In the genomic region with DNA sequence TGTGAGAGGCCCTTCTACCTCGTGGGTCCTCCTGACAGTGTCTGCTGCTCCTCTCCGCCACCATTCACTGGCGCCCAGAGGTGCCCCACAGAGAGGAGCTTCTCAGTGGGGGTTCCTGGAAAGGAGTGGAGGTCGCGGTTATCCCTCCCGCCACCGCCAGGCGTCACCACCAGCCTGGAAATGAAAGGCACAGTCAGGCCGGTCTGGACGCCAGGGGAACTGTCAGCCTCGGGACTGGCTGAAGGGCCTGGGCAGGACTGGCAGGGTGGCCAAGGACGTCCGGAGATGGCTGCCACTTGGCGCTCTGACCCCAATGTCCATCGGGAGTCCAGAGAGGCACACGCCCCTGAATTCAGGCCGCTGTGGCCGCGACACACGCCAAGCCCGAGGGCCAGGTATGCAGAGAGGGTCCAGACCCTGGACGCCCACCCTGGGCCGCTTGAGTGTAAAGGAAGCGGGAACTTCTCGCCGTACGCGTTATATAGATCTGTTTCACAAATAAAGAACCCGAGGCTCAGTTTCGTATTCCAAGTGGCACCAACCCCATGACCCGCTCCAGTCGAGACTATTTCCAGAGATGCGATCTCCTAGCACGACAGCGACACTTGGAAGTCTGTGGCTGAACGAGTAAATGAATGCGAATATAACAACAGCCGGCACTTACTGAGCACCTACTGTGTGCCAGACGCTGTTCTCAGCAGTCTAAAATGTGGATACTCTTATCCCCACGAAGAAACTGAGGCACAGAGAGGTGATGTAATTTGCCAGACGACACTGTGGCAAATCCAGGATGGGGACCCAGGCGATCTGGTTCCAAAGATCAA, we compare ENCODE assay signal across 2 cellular contexts.
A peak's percentile ranks its signal among the peaks of the same experiment; 100 is the strongest.
TF ChIP-seq lines count a peak whose summit lies in the region.

No MANE protein-coding gene starts in this region.

TF ChIP-seq in HEK293, 187 proteins besides CTCF, POLR2A, EP300 and RAD21 (continued from another document):
- TF ChIP-seq, protein P1, sequence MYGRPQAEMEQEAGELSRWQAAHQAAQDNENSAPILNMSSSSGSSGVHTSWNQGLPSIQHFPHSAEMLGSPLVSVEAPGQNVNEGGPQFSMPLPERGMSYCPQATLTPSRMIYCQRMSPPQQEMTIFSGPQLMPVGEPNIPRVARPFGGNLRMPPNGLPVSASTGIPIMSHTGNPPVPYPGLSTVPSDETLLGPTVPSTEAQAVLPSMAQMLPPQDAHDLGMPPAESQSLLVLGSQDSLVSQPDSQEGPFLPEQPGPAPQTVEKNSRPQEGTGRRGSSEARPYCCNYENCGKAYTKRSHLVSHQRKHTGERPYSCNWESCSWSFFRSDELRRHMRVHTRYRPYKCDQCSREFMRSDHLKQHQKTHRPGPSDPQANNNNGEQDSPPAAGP (tag by site-specific recombination; IDR thresholded peaks at IDR 0.05), result 0 out of 2 replicates have a peak, but pooled peaks have one; percentile 54
- TF ChIP-seq ZNF391 (tag by site-specific recombination; IDR thresholded peaks at IDR 0.05; ENCODE audit: borderline replicate concordance, low read depth) (0 out of 2 replicates have a peak, but pooled peaks have one; percentile 25), ZBTB8A (tag by site-specific recombination; IDR thresholded peaks at IDR 0.05) (peak; percentile 63), BCL11A (tag by site-specific recombination; IDR thresholded peaks at IDR 0.05; ENCODE audit: low read depth) (0 out of 2 replicates have a peak, but pooled peaks have one; percentile 32)

TF ChIP-seq in HepG2, 621 proteins besides CTCF, POLR2A, EP300 and RAD21 (continued from another document and continues in another):
- TF ChIP-seq ZSCAN21 (CRISPR knock-in tag; IDR thresholded peaks at IDR 0.05; ENCODE audit: borderline replicate concordance), result peak; percentile 29; the same call in 1 of the 2 replicates
- TF ChIP-seq, protein P2, sequence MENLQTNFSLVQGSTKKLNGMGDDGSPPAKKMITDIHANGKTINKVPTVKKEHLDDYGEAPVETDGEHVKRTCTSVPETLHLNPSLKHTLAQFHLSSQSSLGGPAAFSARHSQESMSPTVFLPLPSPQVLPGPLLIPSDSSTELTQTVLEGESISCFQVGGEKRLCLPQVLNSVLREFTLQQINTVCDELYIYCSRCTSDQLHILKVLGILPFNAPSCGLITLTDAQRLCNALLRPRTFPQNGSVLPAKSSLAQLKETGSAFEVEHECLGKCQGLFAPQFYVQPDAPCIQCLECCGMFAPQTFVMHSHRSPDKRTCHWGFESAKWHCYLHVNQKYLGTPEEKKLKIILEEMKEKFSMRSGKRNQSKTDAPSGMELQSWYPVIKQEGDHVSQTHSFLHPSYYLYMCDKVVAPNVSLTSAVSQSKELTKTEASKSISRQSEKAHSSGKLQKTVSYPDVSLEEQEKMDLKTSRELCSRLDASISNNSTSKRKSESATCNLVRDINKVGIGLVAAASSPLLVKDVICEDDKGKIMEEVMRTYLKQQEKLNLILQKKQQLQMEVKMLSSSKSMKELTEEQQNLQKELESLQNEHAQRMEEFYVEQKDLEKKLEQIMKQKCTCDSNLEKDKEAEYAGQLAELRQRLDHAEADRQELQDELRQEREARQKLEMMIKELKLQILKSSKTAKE (CRISPR knock-in tag; IDR thresholded peaks at IDR 0.05; ENCODE audit: borderline replicate concordance), result peak; percentile 33; the same call in 1 of the 2 replicates
- no peak for TF ChIP-seq SRF (IDR thresholded peaks at IDR 0.05; ENCODE audit: low read depth, low read length)
- TF ChIP-seq, protein P3, sequence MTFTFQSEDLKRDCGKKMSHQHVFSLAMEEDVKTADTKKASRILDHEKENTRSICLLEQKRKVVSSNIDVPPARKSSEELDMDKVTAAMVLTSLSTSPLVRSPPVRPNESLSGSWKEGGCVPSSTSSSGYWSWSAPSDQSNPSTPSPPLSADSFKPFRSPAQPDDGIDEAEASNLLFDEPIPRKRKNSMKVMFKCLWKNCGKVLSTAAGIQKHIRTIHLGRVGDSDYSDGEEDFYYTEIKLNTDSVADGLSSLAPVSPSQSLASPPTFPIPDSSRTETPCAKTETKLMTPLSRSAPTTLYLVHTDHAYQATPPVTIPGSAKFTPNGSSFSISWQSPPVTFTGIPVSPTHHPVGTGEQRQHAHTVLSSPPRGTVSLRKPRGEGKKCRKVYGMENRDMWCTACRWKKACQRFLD (CRISPR knock-in tag; IDR thresholded peaks at IDR 0.05; ENCODE audit: borderline replicate concordance), result 0 out of 2 replicates have a peak, but pooled peaks have one; percentile 45
- no peak for TF ChIP-seq HMG20B (CRISPR knock-in tag; conservative IDR thresholded peaks at IDR 0.05)
- 0 out of 2 replicates have a peak, but pooled peaks have one; percentile 56 for TF ChIP-seq ZNF34 (CRISPR knock-in tag; IDR thresholded peaks at IDR 0.05; ENCODE audit: borderline replicate concordance)
- TF ChIP-seq ZBTB7A (CRISPR knock-in tag; IDR thresholded peaks at IDR 0.05), result peak; percentile 81; the same call in 1 of the 2 replicates
- TF ChIP-seq, protein P4, sequence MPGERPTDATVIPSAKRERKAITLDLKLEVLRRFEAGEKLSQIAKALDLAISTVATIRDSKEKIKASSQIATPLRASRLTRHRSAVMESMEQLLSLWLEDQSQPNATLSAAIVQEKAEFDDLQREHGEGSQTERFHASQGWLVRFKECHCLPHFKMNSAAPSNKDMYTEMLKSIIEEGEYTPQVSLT (CRISPR knock-in tag; IDR thresholded peaks at IDR 0.05; ENCODE audit: borderline replicate concordance, low read depth), result 0 out of 2 replicates have a peak, but pooled peaks have one; percentile 77
- TF ChIP-seq FOXC1 (CRISPR knock-in tag; IDR thresholded peaks at IDR 0.05; ENCODE audit: borderline replicate concordance), result peak; percentile 90; the same call in 1 of the 2 replicates
- TF ChIP-seq ZNF230 (CRISPR knock-in tag; IDR thresholded peaks at IDR 0.05), result peak; percentile 77; the same call in 1 of the 2 replicates
- TF ChIP-seq, protein P5, sequence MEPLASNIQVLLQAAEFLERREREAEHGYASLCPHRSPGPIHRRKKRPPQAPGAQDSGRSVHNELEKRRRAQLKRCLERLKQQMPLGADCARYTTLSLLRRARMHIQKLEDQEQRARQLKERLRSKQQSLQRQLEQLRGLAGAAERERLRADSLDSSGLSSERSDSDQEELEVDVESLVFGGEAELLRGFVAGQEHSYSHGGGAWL (CRISPR knock-in tag; IDR thresholded peaks at IDR 0.05), result peak; percentile 64; the same call in 1 of the 2 replicates
- TF ChIP-seq SOX5 (CRISPR knock-in tag; IDR thresholded peaks at IDR 0.05; ENCODE audit: borderline replicate concordance), result peak; percentile 56; the same call in 1 of the 2 replicates
- peak in 1 of 2 experiments; percentile 56; a peak in 1 of 4 replicates for TF ChIP-seq KLF16 (CRISPR knock-in tag; IDR thresholded peaks at IDR 0.05)
- TF ChIP-seq ZNF781 (CRISPR knock-in tag; IDR thresholded peaks at IDR 0.05; ENCODE audit: borderline replicate concordance, not compliant biosample characterization), result peak; percentile 83
- TF ChIP-seq, protein P6, sequence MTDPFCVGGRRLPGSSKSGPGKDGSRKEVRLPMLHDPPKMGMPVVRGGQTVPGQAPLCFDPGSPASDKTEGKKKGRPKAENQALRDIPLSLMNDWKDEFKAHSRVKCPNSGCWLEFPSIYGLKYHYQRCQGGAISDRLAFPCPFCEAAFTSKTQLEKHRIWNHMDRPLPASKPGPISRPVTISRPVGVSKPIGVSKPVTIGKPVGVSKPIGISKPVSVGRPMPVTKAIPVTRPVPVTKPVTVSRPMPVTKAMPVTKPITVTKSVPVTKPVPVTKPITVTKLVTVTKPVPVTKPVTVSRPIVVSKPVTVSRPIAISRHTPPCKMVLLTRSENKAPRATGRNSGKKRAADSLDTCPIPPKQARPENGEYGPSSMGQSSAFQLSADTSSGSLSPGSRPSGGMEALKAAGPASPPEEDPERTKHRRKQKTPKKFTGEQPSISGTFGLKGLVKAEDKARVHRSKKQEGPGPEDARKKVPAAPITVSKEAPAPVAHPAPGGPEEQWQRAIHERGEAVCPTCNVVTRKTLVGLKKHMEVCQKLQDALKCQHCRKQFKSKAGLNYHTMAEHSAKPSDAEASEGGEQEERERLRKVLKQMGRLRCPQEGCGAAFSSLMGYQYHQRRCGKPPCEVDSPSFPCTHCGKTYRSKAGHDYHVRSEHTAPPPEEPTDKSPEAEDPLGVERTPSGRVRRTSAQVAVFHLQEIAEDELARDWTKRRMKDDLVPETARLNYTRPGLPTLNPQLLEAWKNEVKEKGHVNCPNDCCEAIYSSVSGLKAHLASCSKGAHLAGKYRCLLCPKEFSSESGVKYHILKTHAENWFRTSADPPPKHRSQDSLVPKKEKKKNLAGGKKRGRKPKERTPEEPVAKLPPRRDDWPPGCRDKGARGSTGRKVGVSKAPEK (CRISPR knock-in tag; IDR thresholded peaks at IDR 0.05; ENCODE audit: borderline replicate concordance), result peak; percentile 93; the same call in 1 of the 2 replicates
- TF ChIP-seq IKZF4 (CRISPR knock-in tag; IDR thresholded peaks at IDR 0.05; ENCODE audit: borderline replicate concordance, low read depth, not compliant biosample characterization), result no peak
- peak; percentile 71; the same call in 1 of the 2 replicates for TF ChIP-seq SMAD9 (CRISPR knock-in tag; IDR thresholded peaks at IDR 0.05)
- TF ChIP-seq YEATS2 (CRISPR knock-in tag; IDR thresholded peaks at IDR 0.05; ENCODE audit: borderline replicate concordance), result peak; percentile 40; the same call in 1 of the 2 replicates
- 0 out of 2 replicates have a peak, but pooled peaks have one; percentile 26 for TF ChIP-seq EED (CRISPR knock-in tag; IDR thresholded peaks at IDR 0.05)
- TF ChIP-seq RBM39 (IDR thresholded peaks at IDR 0.05; ENCODE audit: low read depth, low read length, poor library complexity, severe bottlenecking), result peak; percentile 81
- TF ChIP-seq, protein P7, sequence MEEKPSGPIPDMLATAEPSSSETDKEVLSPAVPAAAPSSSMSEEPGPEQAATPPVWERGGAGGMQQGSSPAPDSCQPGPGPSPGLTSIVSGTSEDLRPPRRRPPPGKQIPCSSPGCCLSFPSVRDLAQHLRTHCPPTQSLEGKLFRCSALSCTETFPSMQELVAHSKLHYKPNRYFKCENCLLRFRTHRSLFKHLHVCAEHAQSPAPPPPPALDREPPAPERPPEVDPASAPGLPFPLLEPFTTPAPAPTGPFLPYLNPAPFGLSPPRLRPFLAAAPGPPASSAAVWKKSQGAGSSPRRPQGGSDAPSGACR (CRISPR knock-in tag; IDR thresholded peaks at IDR 0.05), result peak; percentile 71; the same call in 1 of the 2 replicates
- TF ChIP-seq ZNF564 (CRISPR knock-in tag; IDR thresholded peaks at IDR 0.05), result no peak
- TF ChIP-seq RFXAP (CRISPR knock-in tag; IDR thresholded peaks at IDR 0.05; ENCODE audit: borderline replicate concordance), result no peak
- TF ChIP-seq, protein P8, sequence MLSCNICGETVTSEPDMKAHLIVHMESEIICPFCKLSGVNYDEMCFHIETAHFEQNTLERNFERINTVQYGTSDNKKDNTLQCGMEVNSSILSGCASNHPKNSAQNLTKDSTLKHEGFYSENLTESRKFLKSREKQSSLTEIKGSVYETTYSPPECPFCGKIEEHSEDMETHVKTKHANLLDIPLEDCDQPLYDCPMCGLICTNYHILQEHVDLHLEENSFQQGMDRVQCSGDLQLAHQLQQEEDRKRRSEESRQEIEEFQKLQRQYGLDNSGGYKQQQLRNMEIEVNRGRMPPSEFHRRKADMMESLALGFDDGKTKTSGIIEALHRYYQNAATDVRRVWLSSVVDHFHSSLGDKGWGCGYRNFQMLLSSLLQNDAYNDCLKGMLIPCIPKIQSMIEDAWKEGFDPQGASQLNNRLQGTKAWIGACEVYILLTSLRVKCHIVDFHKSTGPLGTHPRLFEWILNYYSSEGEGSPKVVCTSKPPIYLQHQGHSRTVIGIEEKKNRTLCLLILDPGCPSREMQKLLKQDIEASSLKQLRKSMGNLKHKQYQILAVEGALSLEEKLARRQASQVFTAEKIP (CRISPR knock-in tag; IDR thresholded peaks at IDR 0.05; ENCODE audit: borderline replicate concordance), result no peak
- TF ChIP-seq ZNF703 (CRISPR knock-in tag; IDR thresholded peaks at IDR 0.05; ENCODE audit: borderline replicate concordance), result no peak
- TF ChIP-seq, protein P9, sequence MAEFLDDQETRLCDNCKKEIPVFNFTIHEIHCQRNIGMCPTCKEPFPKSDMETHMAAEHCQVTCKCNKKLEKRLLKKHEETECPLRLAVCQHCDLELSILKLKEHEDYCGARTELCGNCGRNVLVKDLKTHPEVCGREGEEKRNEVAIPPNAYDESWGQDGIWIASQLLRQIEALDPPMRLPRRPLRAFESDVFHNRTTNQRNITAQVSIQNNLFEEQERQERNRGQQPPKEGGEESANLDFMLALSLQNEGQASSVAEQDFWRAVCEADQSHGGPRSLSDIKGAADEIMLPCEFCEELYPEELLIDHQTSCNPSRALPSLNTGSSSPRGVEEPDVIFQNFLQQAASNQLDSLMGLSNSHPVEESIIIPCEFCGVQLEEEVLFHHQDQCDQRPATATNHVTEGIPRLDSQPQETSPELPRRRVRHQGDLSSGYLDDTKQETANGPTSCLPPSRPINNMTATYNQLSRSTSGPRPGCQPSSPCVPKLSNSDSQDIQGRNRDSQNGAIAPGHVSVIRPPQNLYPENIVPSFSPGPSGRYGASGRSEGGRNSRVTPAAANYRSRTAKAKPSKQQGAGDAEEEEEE (CRISPR knock-in tag; IDR thresholded peaks at IDR 0.05; ENCODE audit: borderline replicate concordance), result no peak
- TF ChIP-seq ZMYM4 (CRISPR knock-in tag; IDR thresholded peaks at IDR 0.05), result peak; percentile 75; the same call in 1 of the 2 replicates
- 0 out of 2 replicates have a peak, but pooled peaks have one; percentile 52 for TF ChIP-seq ZNF296 (CRISPR knock-in tag; conservative IDR thresholded peaks at IDR 0.05)
- TF ChIP-seq ZNF143 (CRISPR knock-in tag; IDR thresholded peaks at IDR 0.05), result peak; percentile 28; the same call in 1 of the 2 replicates
- 0 out of 2 replicates have a peak, but pooled peaks have one; percentile 57 for TF ChIP-seq PHF21A (CRISPR knock-in tag; IDR thresholded peaks at IDR 0.05)
- peak; percentile 79; the same call in 1 of the 2 replicates for TF ChIP-seq ERF (CRISPR knock-in tag; IDR thresholded peaks at IDR 0.05)
- TF ChIP-seq CHCHD3 (CRISPR knock-in tag; IDR thresholded peaks at IDR 0.05), result 0 out of 2 replicates have a peak, but pooled peaks have one; percentile 6
